In the genomic region with DNA sequence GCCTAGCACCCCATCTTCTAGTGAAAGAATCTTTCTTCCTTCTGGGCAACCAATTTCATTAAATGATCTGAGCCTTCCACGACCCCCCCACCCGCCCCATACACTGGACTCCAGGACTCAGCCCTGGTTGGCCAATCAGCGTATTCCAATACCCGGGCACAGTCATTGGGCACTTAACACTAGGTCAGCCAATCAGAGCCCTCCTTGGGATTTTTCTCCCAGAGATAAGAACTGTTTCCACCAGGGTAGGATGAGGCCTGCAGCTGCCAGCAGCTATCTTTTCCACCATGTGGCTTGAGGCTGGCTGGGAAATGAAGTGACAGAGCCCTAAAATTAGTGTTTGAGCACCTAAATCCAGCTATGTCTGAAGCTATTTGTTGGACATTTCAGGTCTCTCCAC, we compare ENCODE assay signal across 21 cellular contexts.
DNase-seq lines count a peak whose midpoint lies in the region; ATAC-seq and TF ChIP-seq lines count a peak whose summit lies in the region.
"Had no signal": no experiment of that assay in that cellular context is flagged by ENCODE, and none has a peak within 500 bp of the region (broad histone marks: within the 10 kb centered on the region; RNA-seq: fewer than 3 reads in every experiment).

No MANE protein-coding gene starts in this region.

- H3K27me3 ChIP-seq in left ventricle myocardium inferior (ENCODE audit: low read depth) = no peaks in the 10 kb centered on the region
- peaks cover 0 to 38% (median 4%) of the 10 kb centered on the region in 45 donors for H3K27me3 ChIP-seq in dorsolateral prefrontal cortex
- H3K27me3 ChIP-seq: SJCRH30 had no signal

- no peaks in the 10 kb centered on the region for H3K9me3 ChIP-seq in left ventricle myocardium inferior (replicated peaks)
- H3K9me3 ChIP-seq: SJCRH30 had no signal

- DNase-seq in left ventricle myocardium inferior = no peak
- DNase-seq in left ventricle myocardium superior = no peak
- DNase-seq in dorsolateral prefrontal cortex = no peak
- DNase-seq in myocyte (ENCODE audit: low read depth) = peak; percentile 32
- DNase-seq in activated CD4-positive, alpha-beta T cell treated with anti-CD3 and anti-CD28 coated beads for 4 hours = no peak
- no peak for DNase-seq in kidney glomerular epithelial cell (lab: John Stamatoyannopoulos, UW)
- DNase-seq: 8988T; CD4-positive, alpha-beta memory T cell; DND-41; GOT3; Kasumi-1; NCI-H1105; NCI-H1694; NCI-H226; NCI-H524 treated with DMSO at 0.1 percent for 48 hours; NK-92 treated with Interleukin-12 subunit alpha and Interleukin-12 subunit beta, amount 100 ng/mL, for 24 hours; OCI-M1 had no signal

- H3K4me3 ChIP-seq in left ventricle myocardium inferior = no peak overlapping the region
- H3K4me3 ChIP-seq in dorsolateral prefrontal cortex = no peak overlapping the region
- H3K4me3 ChIP-seq: SJCRH30 had no signal

- intact Hi-C loops in left ventricle myocardium inferior (cut with micrococcal nuclease) = no loop called here
- intact Hi-C loops in left ventricle myocardium superior (cut with micrococcal nuclease) = no loop called here
- intact Hi-C loops in dorsolateral prefrontal cortex (cut with DNase I) = loop anchor here in 1 of 2 donors (1.0 kb wide), 2 partner anchors 10 to 25 kb away; no protein-coding TSS in a partner anchor

- ATAC-seq in left ventricle myocardium superior = no peak
- no peak for ATAC-seq in GM21723 (IDR thresholded peaks at IDR 0.05; ENCODE audit: unreplicated experiment)
- no peak for ATAC-seq in HG02678 (IDR thresholded peaks at IDR 0.05; ENCODE audit: unreplicated experiment)

- TF ChIP-seq CTCF in left ventricle myocardium inferior (IDR thresholded peaks at IDR 0.05; ENCODE audit: borderline replicate concordance) (no peak), dorsolateral prefrontal cortex (IDR thresholded peaks at IDR 0.05 in 54 of 56, conservative IDR thresholded peaks at IDR 0.05 in 2 of 56; ENCODE audit: low read depth in 1 of 56, partially characterized antibody in 56 of 56) (no peak)

- H3K4me1 ChIP-seq in left ventricle myocardium inferior = no peaks in the 10 kb centered on the region
- H3K4me1 ChIP-seq: SJCRH30 had no signal

- H3K36me3 ChIP-seq in left ventricle myocardium inferior = no peaks in the 10 kb centered on the region
- H3K36me3 ChIP-seq: SJCRH30 had no signal

- H3K27ac ChIP-seq in left ventricle myocardium inferior (replicated peaks) (peak overlapping the region; percentile 50), dorsolateral prefrontal cortex (peak overlapping the region in 54 of 59 donors; percentile 6 to 94 (median 82))
- H3K27ac ChIP-seq: RWPE1, SJCRH30 had no signal
